17 cellular contexts compared by ENCODE assay signal in genomic region chr6:92126088-92126487, GRCh38.
DNase-seq lines count a peak whose midpoint lies in the region; FAIRE-seq and TF ChIP-seq lines count a peak whose summit lies in the region.
"Had no signal": no experiment of that assay in that cellular context is flagged by ENCODE, and none has a peak within 500 bp of the region (broad histone marks: within the 10 kb centered on the region; RNA-seq: fewer than 3 reads in every experiment).

No MANE protein-coding gene starts in this region.

- H3K27ac ChIP-seq in RWPE1, result peak overlapping the region; percentile 74
- H3K27ac ChIP-seq: HL-60, Peyer's patch had no signal

- DNase-seq in HT1080 (ENCODE audit: low read depth), result peak; percentile 2
- peak; percentile 76 for DNase-seq in RWPE1 (ENCODE audit: low spot score)
- DNase-seq in kidney glomerular epithelial cell (lab: John Stamatoyannopoulos, UW), result peak; percentile 2
- DNase-seq in urothelium cell line (ENCODE audit: low spot score), result peak; percentile 2
- DNase-seq in activated CD4-positive, CD25-positive, alpha-beta regulatory T cell (lab: John Stamatoyannopoulos, UW), result no peak
- DNase-seq in GM20000 (ENCODE audit: low spot score), result no peak
- DNase-seq in activated T-cell treated with anti-CD3 and anti-CD28 coated beads, Interleukin-2, amount 50 U/mL, for 48 hours, result no peak
- DNase-seq: BE2C; CD4-positive, alpha-beta memory T cell; DMS 273 treated with DMSO at 0.1 percent for 48 hours; EL; NCI-H187 treated with DMSO at 0.1 percent for 48 hours; NCI-H2171; NCI-H82; Peyer's patch; SHP77 treated with DMSO at 0.1 percent for 48 hours had no signal

- CTCF ChIA-PET in RWPE1 (lab: Yijun Ruan, JAX), result interaction anchor here (0.6 kb wide), 1 partner anchor 1518 kb away, joined by 3 read pairs; no protein-coding TSS in a partner anchor

- TF ChIP-seq CTCF in RWPE1 (conservative IDR thresholded peaks at IDR 0.05; ENCODE audit: low read depth) (no peak), GM20000 (IDR thresholded peaks at IDR 0.05; ENCODE audit: extremely low read depth, missing control alignments) (no peak)

- POLR2A ChIA-PET in RWPE1 (lab: Yijun Ruan, JAX; ENCODE audit: low non-redundant PET), result no interaction called here

- no peak for FAIRE-seq in urothelium cell line (lab: Jason Lieb, UNC)

Comparison
In these comparisons a context has a peak if more than half of its experiments do, and no peak if none do; other contexts are left out.
1. DNase-seq: peak in HT1080 (single experiment), RWPE1 (single experiment), kidney glomerular epithelial cell (single experiment) and urothelium cell line (single experiment); none in activated CD4-positive, CD25-positive, alpha-beta regulatory T cell (0 of 4), GM20000 (single experiment) and activated T-cell treated with anti-CD3 and anti-CD28 coated beads, Interleukin-2, amount 50 U/mL, for 48 hours (0 of 2).